ENCODE assay signal across 21 cellular contexts in genomic region chr5:90830058-90830457, GRCh38.
"Had no signal": no experiment of that assay in that cellular context is flagged by ENCODE, and none has a peak within 500 bp of the region (broad histone marks: within the 10 kb centered on the region; RNA-seq: fewer than 3 reads in every experiment).

No MANE protein-coding gene starts in this region.

- H3K27me3 Mint-ChIP-seq: activated CD4-positive, alpha-beta T cell treated with anti-CD3 and anti-CD28 coated beads, Interleukin-2, amount 10 ng/mL, durations not matched to agents 24 days and 14 days had no signal

- H3K4me1 ChIP-seq: foreskin keratinocyte, pancreas, tibial artery had no signal

- DNase-seq: activated CD4-positive, alpha-beta memory T cell treated with anti-CD3 and anti-CD28 coated beads, Interleukin-2, amount 10 ng/mL, durations not matched to agents 7 days and 5 days; activated CD4-positive, alpha-beta T cell treated with anti-CD3 and anti-CD28 coated beads, Interleukin-2, amount 10 ng/mL, durations not matched to agents 24 days and 14 days; activated CD8-positive, alpha-beta memory T cell treated with anti-CD3 and anti-CD28 coated beads, Interleukin-2, amount 10 ng/mL, durations not matched to agents 7 days and 5 days; activated effector memory CD4-positive, alpha-beta T cell treated with anti-CD3 and anti-CD28 coated beads, Interleukin-2, amount 50 U/mL, for 16 hours; activated naive CD4-positive, alpha-beta T cell treated with anti-CD3 and anti-CD28 coated beads, Interleukin-2, amount 10 ng/mL, durations not matched to agents 7 days and 5 days; activated T-cell treated with anti-CD3 and anti-CD28 coated beads for 4 hours; amygdala; foreskin keratinocyte; immature natural killer cell; left ventricle myocardium superior; mammary epithelial cell; midbrain; pancreas; right cardiac atrium; stimulated activated CD4-positive, alpha-beta T cell treated with anti-CD3 and anti-CD28 coated beads, Interleukin-1b, Interleukin-23, amount 100 ng/mL, for 48 hours; stimulated activated naive CD8-positive, alpha-beta T cell treated with anti-CD3 and anti-CD28 coated beads, Interleukin-15, amount 100 ng/mL, for 72 hours; T-helper 2 cell; tibial artery had no signal

- H3K36me3 ChIP-seq: pancreas, tibial artery had no signal

- H3K27me3 ChIP-seq: pancreas, tibial artery had no signal

- H3K4me3 ChIP-seq: coronary artery, pancreas, tibial artery had no signal

- H3K9me3 Mint-ChIP-seq: activated CD4-positive, alpha-beta memory T cell treated with anti-CD3 and anti-CD28 coated beads, Interleukin-2, amount 10 ng/mL, durations not matched to agents 7 days and 5 days; activated CD4-positive, alpha-beta T cell treated with anti-CD3 and anti-CD28 coated beads, Interleukin-2, amount 10 ng/mL, durations not matched to agents 24 days and 14 days; activated naive CD4-positive, alpha-beta T cell treated with anti-CD3 and anti-CD28 coated beads, Interleukin-2, amount 10 ng/mL, durations not matched to agents 7 days and 5 days had no signal

- H3K27ac Mint-ChIP-seq: activated CD4-positive, alpha-beta memory T cell treated with anti-CD3 and anti-CD28 coated beads, Interleukin-2, amount 10 ng/mL, durations not matched to agents 7 days and 5 days; activated CD4-positive, alpha-beta T cell treated with anti-CD3 and anti-CD28 coated beads, Interleukin-2, amount 10 ng/mL, durations not matched to agents 24 days and 14 days; activated CD8-positive, alpha-beta memory T cell treated with anti-CD3 and anti-CD28 coated beads, Interleukin-2, amount 10 ng/mL, durations not matched to agents 7 days and 5 days; activated naive CD4-positive, alpha-beta T cell treated with anti-CD3 and anti-CD28 coated beads, Interleukin-2, amount 10 ng/mL, durations not matched to agents 7 days and 5 days; immature natural killer cell; natural killer cell treated with Interleukin-12 subunit alpha and Interleukin-12 subunit beta and Interleukin-15 and Interleukin-18, amount 100 ng/mL, for 72 hours; stimulated activated naive CD8-positive, alpha-beta T cell treated with anti-CD3 and anti-CD28 coated beads, Interleukin-15, amount 100 ng/mL, for 72 hours had no signal

- H3K9me3 ChIP-seq: pancreas, tibial artery had no signal

- H3K4me1 Mint-ChIP-seq: activated CD4-positive, alpha-beta memory T cell treated with anti-CD3 and anti-CD28 coated beads, Interleukin-2, amount 10 ng/mL, durations not matched to agents 7 days and 5 days; activated CD4-positive, alpha-beta T cell treated with anti-CD3 and anti-CD28 coated beads, Interleukin-2, amount 10 ng/mL, durations not matched to agents 24 days and 14 days; activated CD8-positive, alpha-beta memory T cell treated with anti-CD3 and anti-CD28 coated beads, Interleukin-2, amount 10 ng/mL, durations not matched to agents 7 days and 5 days; activated naive CD4-positive, alpha-beta T cell treated with anti-CD3 and anti-CD28 coated beads, Interleukin-2, amount 10 ng/mL, durations not matched to agents 7 days and 5 days; immature natural killer cell; stimulated activated naive CD8-positive, alpha-beta T cell treated with anti-CD3 and anti-CD28 coated beads, Interleukin-15, amount 100 ng/mL, for 72 hours had no signal

- H3K27ac ChIP-seq: coronary artery, foreskin keratinocyte, pancreas, tibial artery had no signal

- H3K4me3 Mint-ChIP-seq: activated CD4-positive, alpha-beta memory T cell treated with anti-CD3 and anti-CD28 coated beads, Interleukin-2, amount 10 ng/mL, durations not matched to agents 7 days and 5 days; activated CD4-positive, alpha-beta T cell treated with anti-CD3 and anti-CD28 coated beads, Interleukin-2, amount 10 ng/mL, durations not matched to agents 24 days and 14 days; activated CD8-positive, alpha-beta memory T cell treated with anti-CD3 and anti-CD28 coated beads, Interleukin-2, amount 10 ng/mL, durations not matched to agents 7 days and 5 days; activated naive CD4-positive, alpha-beta T cell treated with anti-CD3 and anti-CD28 coated beads, Interleukin-2, amount 10 ng/mL, durations not matched to agents 7 days and 5 days; immature natural killer cell; natural killer cell treated with Interleukin-12 subunit alpha and Interleukin-12 subunit beta and Interleukin-15 and Interleukin-18, amount 100 ng/mL, for 72 hours; stimulated activated naive CD8-positive, alpha-beta T cell treated with anti-CD3 and anti-CD28 coated beads, Interleukin-15, amount 100 ng/mL, for 72 hours had no signal

- H3K36me3 Mint-ChIP-seq: activated CD8-positive, alpha-beta memory T cell treated with anti-CD3 and anti-CD28 coated beads, Interleukin-2, amount 10 ng/mL, durations not matched to agents 7 days and 5 days; activated naive CD4-positive, alpha-beta T cell treated with anti-CD3 and anti-CD28 coated beads, Interleukin-2, amount 10 ng/mL, durations not matched to agents 7 days and 5 days; immature natural killer cell; natural killer cell treated with Interleukin-12 subunit alpha and Interleukin-12 subunit beta and Interleukin-15 and Interleukin-18, amount 100 ng/mL, for 72 hours had no signal

- ATAC-seq: activated CD4-positive, CD25-positive, alpha-beta regulatory T cell treated with anti-CD3 and anti-CD28 coated beads, Interleukin-2, amount 50 U/mL, for 24 hours; activated CD8-positive, alpha-beta memory T cell treated with anti-CD3 and anti-CD28 coated beads, Interleukin-2, amount 10 ng/mL, durations not matched to agents 7 days and 5 days; foreskin keratinocyte; left ventricle myocardium superior; natural killer cell treated with Interleukin-12 subunit alpha and Interleukin-12 subunit beta and Interleukin-15 and Interleukin-18, amount 100 ng/mL, for 72 hours; pancreas; right cardiac atrium; stimulated activated naive CD8-positive, alpha-beta T cell treated with anti-CD3 and anti-CD28 coated beads, Interleukin-15, amount 100 ng/mL, for 72 hours had no signal
